ENCODE assay signal across 7 cellular contexts in the genomic region with DNA sequence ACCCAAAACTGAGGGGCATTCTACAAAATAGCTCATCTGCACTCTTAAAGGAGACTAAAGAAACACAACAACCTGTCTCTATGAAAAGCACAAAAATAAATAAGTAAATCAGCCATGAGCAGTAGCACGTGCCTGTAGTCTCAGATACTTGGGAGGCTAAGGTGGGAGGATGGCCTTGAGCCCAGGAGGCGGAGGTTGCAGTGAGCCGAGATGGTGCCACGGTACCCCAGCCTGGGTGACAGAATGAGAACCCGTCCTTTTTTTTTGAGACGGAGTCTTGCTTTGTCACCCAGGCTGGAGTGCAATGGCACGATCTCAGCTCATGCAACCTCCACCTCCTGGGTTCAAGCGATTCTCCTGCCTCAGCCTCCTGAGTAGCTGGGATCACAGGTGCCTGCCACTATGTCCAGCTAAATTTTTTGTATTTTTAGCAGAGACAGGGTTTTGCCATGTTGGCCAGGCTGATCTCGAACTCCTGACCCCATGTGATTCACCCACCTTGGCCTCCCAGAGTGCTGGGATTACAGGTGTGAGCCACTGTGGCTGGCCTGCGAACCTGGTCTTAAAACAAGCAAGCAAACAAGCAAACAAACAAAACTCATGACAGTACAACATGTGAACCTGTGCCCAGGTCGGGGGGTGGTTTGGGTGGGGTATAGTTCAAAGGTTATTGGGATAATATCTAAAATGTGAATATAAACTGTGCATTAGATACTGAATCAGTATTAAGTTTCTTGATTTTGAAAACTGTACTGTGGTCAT. TPM values are rescaled to one million over a fixed set of nuclear protein-coding genes. Genes with fewer than 3 reads are reported as not detected.
A peak's percentile ranks its signal among the peaks of the same experiment; 100 is the strongest.
DNase-seq lines count a peak whose midpoint lies in the region; ATAC-seq and TF ChIP-seq lines count a peak whose summit lies in the region.
"Not testable (repeated sequence)": the region's sequence is repeated elsewhere in the genome, so short reads cannot be mapped to it uniquely, and the experiment has no call there.

No MANE protein-coding gene starts in this region.

- no CpG with 5 or more reads among the region's 11 CpGs for WGBS in H9 (ENCODE audit: extremely low coverage, insufficient read length, low lambda C conversion rate)

- ATAC-seq in WTC11, natural killer cell: not testable (repeated sequence)
- ATAC-seq in stimulated activated effector memory CD8-positive, alpha-beta T cell treated with anti-CD3 and anti-CD28 coated beads, Interleukin-12 subunit alpha, Interleukin-12 subunit beta, amount 100 ng/mL, for 72 hours: peak; percentile 36

- H3K9me3 Mint-ChIP-seq in H9; WTC11; brain; natural killer cell; stimulated activated effector memory CD8-positive, alpha-beta T cell treated with anti-CD3 and anti-CD28 coated beads, Interleukin-12 subunit alpha, Interleukin-12 subunit beta, amount 100 ng/mL, for 72 hours: not testable (repeated sequence)

- not testable (repeated sequence) for H2BK15ac ChIP-seq in H9 (ENCODE audit: low read depth, low read length)

- H2AFZ ChIP-seq in H9 (ENCODE audit: low read length): not testable (repeated sequence)

- H3K9ac ChIP-seq in H9 (ENCODE audit: extremely low read depth, insufficient read length, low read length): not testable (repeated sequence)

- not testable (repeated sequence) for TF ChIP-seq CTCF in H9 (conservative IDR thresholded peaks at IDR 0.05); WTC11 (IDR thresholded peaks at IDR 0.05); brain (conservative IDR thresholded peaks at IDR 0.05); natural killer cell (IDR thresholded peaks at IDR 0.05)

- H4K8ac ChIP-seq in H9 (replicated peaks; ENCODE audit: insufficient read length, low read depth, low read length): not testable (repeated sequence)

- not testable (repeated sequence) for H3K4me1 Mint-ChIP-seq in H9, WTC11, brain
- H3K4me1 Mint-ChIP-seq in natural killer cell: peaks cover 10 to 12% of the 10 kb centered on the region in 2 donors
- H3K4me1 Mint-ChIP-seq in stimulated activated effector memory CD8-positive, alpha-beta T cell treated with anti-CD3 and anti-CD28 coated beads, Interleukin-12 subunit alpha, Interleukin-12 subunit beta, amount 100 ng/mL, for 72 hours: peaks cover 26% of the 10 kb centered on the region

- H3K36me3 Mint-ChIP-seq in H9 (ENCODE audit: insufficient read depth in 1 of 3, low read depth in 3 of 3) (peaks cover 8 to 37% (median 32%) of the 10 kb centered on the region in 3 experiments; a peak in 6 of 7 replicates), WTC11 (peaks cover 27% of the 10 kb centered on the region), brain (peaks cover 41% of the 10 kb centered on the region)
- H3K36me3 Mint-ChIP-seq in natural killer cell: not testable (repeated sequence)
- peaks cover 86% of the 10 kb centered on the region for H3K36me3 Mint-ChIP-seq in stimulated activated effector memory CD8-positive, alpha-beta T cell treated with anti-CD3 and anti-CD28 coated beads, Interleukin-12 subunit alpha, Interleukin-12 subunit beta, amount 100 ng/mL, for 72 hours

- not testable (repeated sequence) for H3K18ac ChIP-seq in H9 (ENCODE audit: insufficient read length, low read depth, low read length)

- not testable (repeated sequence) for H3K79me2 ChIP-seq in H9 (ENCODE audit: insufficient read depth, low read length)

- H3K9me3 ChIP-seq in H9 (ENCODE audit: control insufficient read depth, low read depth, low read length): not testable (repeated sequence)

- DNase-seq in H9; WTC11 (ENCODE audit: low spot score); natural killer cell; stimulated activated effector memory CD8-positive, alpha-beta T cell treated with anti-CD3 and anti-CD28 coated beads, Interleukin-12 subunit alpha, Interleukin-12 subunit beta, amount 100 ng/mL, for 72 hours (ENCODE audit: low spot score in 2 of 2): not testable (repeated sequence)
- peak; percentile 56 for DNase-seq in activated CD8-positive, alpha-beta memory T cell treated with anti-CD3 and anti-CD28 coated beads, Interleukin-2, amount 50 U/mL, for 48 hours
- peak; percentile 12 for DNase-seq in activated naive CD4-positive, alpha-beta T cell treated with Interleukin-2 at 50 U/mL for 16 hours

- H3K14ac ChIP-seq in H9 (ENCODE audit: insufficient read depth, low read length): not testable (repeated sequence)

- H3K27me3 Mint-ChIP-seq in H9 (ENCODE audit: low read depth); WTC11 (ENCODE audit: low read depth); brain; natural killer cell (ENCODE audit: low read depth in 2 of 2): not testable (repeated sequence)

- H3K4me3 Mint-ChIP-seq in H9, WTC11, brain, natural killer cell: not testable (repeated sequence)
- H3K4me3 Mint-ChIP-seq in stimulated activated effector memory CD8-positive, alpha-beta T cell treated with anti-CD3 and anti-CD28 coated beads, Interleukin-12 subunit alpha, Interleukin-12 subunit beta, amount 100 ng/mL, for 72 hours: peak overlapping the region; percentile 25

- not testable (repeated sequence) for H4K91ac ChIP-seq in H9 (ENCODE audit: insufficient read length, low read depth, low read length)

- not testable (repeated sequence) for H3K79me1 ChIP-seq in H9 (ENCODE audit: insufficient read depth, low read depth, low read length, poor library complexity, severe bottlenecking)

- H3K4me2 ChIP-seq in H9 (ENCODE audit: insufficient read depth, insufficient read length, low read length): not testable (repeated sequence)

- POLR2A ChIA-PET in WTC11 (lab: Charles Lee): not testable (repeated sequence)

- intact Hi-C loops in natural killer cell (cut with micrococcal nuclease): not testable (repeated sequence)

- not testable (repeated sequence) for H4K5ac ChIP-seq in H9 (ENCODE audit: insufficient read length, low read depth, low read length)

- H2BK20ac ChIP-seq in H9 (ENCODE audit: low read depth, low read length, poor library complexity, severe bottlenecking): not testable (repeated sequence)

- not testable (repeated sequence) for H3K27me3 ChIP-seq in H9 (ENCODE audit: insufficient read depth, low read length)

- H2BK120ac ChIP-seq in H9 (ENCODE audit: low read depth, low read length, poor library complexity, severe bottlenecking): not testable (repeated sequence)

- H3K27ac ChIP-seq in H9 (ENCODE audit: insufficient read length, low read depth, low read length): not testable (repeated sequence)

- not testable (repeated sequence) for H2AK5ac ChIP-seq in H9 (ENCODE audit: insufficient read length, low read length)

- CTCF ChIA-PET in WTC11 (lab: Charles Lee): interaction anchor here (0.7 kb wide), 1 partner anchor 9 kb away, joined by 3 read pairs; no protein-coding TSS in a partner anchor

- H2BK5ac ChIP-seq in H9 (ENCODE audit: insufficient read length, low read length): not testable (repeated sequence)

- not testable (repeated sequence) for H4K20me1 ChIP-seq in H9 (ENCODE audit: control insufficient read depth, insufficient read depth, insufficient read length)

- H3T11ph ChIP-seq in H9 (ENCODE audit: low read length): not testable (repeated sequence)

- H3K27ac Mint-ChIP-seq in H9 (peak overlapping the region in 2 of 3 experiments; percentile 24 to 25; a peak in 2 of 7 replicates), WTC11 (0 out of 2 replicates have a peak overlapping the region, but pooled peaks have one; percentile 54), brain (peak overlapping the region in 3 of 5 experiments; percentile 1 to 82 (median 60)), natural killer cell (peak overlapping the region; percentile 43 to 45)
- H3K27ac Mint-ChIP-seq in stimulated activated effector memory CD8-positive, alpha-beta T cell treated with anti-CD3 and anti-CD28 coated beads, Interleukin-12 subunit alpha, Interleukin-12 subunit beta, amount 100 ng/mL, for 72 hours: peak overlapping the region; percentile 60

- not testable (repeated sequence) for H3K56ac ChIP-seq in H9 (ENCODE audit: insufficient read length, low read depth, low read length)

- not testable (repeated sequence) for H3K4ac ChIP-seq in H9 (ENCODE audit: low read depth, low read length)

- not testable (repeated sequence) for H3K23ac ChIP-seq in H9 (ENCODE audit: insufficient read length, low read depth, low read length)

- H3K23me2 ChIP-seq in H9 (ENCODE audit: insufficient read length, low read depth, low read length, poor library complexity, severe bottlenecking): not testable (repeated sequence)

- H2BK12ac ChIP-seq in H9 (ENCODE audit: insufficient read length, low read depth, low read length): not testable (repeated sequence)

- H3K4me1 ChIP-seq in H9 (ENCODE audit: insufficient read depth, low read length): not testable (repeated sequence)

RNA-seq across cellular contexts. Expression of gene YPEL1, which starts 55.4 kb away (rescaled TPM):
- total RNA-seq in H9 (2021) (5.4 and 8.1 TPM in 2 replicates), WTC11 (2021) (7.7 to 17.7 TPM (median 15.5 TPM) in 3 replicates), natural killer cell (10 to 100 TPM; 59.9 to 86.3 (median 68.8) TPM)
- polyA plus RNA-seq in brain (ENCODE audit: insufficient read depth, low read depth, low replicate concordance): 35.1 TPM
